8 cellular contexts compared by ENCODE assay signal in the genomic region with DNA sequence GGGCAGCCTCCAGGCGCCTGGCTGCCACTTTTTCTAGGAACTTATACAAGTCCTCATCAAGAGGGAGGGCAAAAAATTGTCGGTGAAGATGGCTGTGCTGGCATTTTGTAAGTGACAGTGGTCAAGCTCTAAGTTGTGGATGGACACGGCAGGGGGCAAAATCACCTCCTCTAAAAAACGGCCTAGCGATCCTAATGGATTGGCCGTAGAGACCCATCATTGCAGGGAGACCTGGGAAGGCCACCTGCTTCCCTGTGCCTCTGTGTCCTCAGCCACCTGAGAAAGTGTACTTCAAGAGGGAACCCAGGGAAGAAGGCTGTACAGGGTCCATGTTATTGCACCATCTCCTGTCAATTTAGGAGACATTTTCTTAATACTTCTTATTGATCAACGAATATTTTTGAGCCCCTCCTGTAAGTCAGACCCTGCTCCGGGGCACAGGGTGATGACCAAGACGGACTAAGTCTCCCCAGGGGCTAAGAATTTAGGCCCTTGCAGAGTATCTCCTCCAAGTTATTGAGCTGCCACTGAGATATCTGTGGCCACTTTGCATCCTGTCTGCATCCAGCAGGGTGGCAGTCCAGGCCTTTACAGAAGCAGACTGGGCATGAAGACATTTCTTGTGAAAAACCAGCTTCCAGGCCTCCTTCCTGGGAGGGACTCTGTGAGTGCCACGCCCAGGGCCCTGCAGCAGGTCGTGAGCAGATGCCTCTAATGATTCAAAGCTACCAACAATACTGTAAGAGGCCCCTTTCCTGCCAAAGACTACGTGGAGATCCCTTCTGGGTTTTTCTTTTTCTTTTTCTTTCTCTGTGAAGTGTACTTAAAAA. TPM values are rescaled to one million over a fixed set of nuclear protein-coding genes. Genes with fewer than 3 reads are reported as not detected.
DNase-seq lines count a peak whose midpoint lies in the region; ATAC-seq, FAIRE-seq and TF ChIP-seq lines count a peak whose summit lies in the region.

No MANE protein-coding gene starts in this region.

- H3K9me3 Mint-ChIP-seq in T-helper 1 cell treated with Interleukin-12 subunit alpha and Interleukin-12 subunit beta and Interleukin-4 antibody, amounts not matched to agents 30 μg/mL and 1 μg/mL, for 36 hours, result no peaks in the 10 kb centered on the region

- intact Hi-C loops in HepG2 (cut with micrococcal nuclease; ENCODE audit: unreplicated experiment) (loop anchor here (2.0 kb wide), 1 partner anchor 40 kb away; a partner anchor contains a TSS), right lobe of liver (cut with DNase I) (no loop called here)

- H3K4me3 ChIP-seq in HepG2 (replicated peaks in 1 of 3; ENCODE audit: insufficient read depth in 1 of 3, low read depth in 2 of 3, low read length in 3 of 3), result peak overlapping the region; percentile 32 to 62 (median 41)
- H3K4me3 ChIP-seq in right lobe of liver, result no peak overlapping the region
- peak overlapping the region in 1 of 2 donors; percentile 15 for H3K4me3 ChIP-seq in duodenal mucosa (ENCODE audit: low read depth in 1 of 2, low read length in 2 of 2)
- no peak overlapping the region for H3K4me3 ChIP-seq in parathyroid adenoma (ENCODE audit: low read depth, low read length)

- H3K4me1 Mint-ChIP-seq in T-helper 1 cell treated with Interleukin-12 subunit alpha and Interleukin-12 subunit beta and Interleukin-4 antibody, amounts not matched to agents 30 μg/mL and 1 μg/mL, for 36 hours (ENCODE audit: low read depth), result peaks cover 28% of the 10 kb centered on the region

- H3K9ac ChIP-seq in HepG2 (ENCODE audit: insufficient read depth, low read depth, low read length), result peak overlapping the region; percentile 46
- peak overlapping the region; percentile 1 to 24 for H3K9ac ChIP-seq in duodenal mucosa (ENCODE audit: low read depth in 1 of 2, low read length in 2 of 2)
- no peak overlapping the region for H3K9ac ChIP-seq in parathyroid adenoma

- TF ChIP-seq RAD21 in HepG2 (CRISPR knock-in tag; IDR thresholded peaks at IDR 0.05), result no peak

- POLR2A ChIA-PET in HepG2 (lab: Yijun Ruan, JAX), result interaction anchor here (0.7 to 15.5 kb wide), 19 partner anchors 10 to 494 kb away, joined by 3 to 473 read pairs (median 9); a partner anchor contains a TSS

- no peak for DNase-seq in HepG2 (ENCODE audit: low spot score)
- DNase-seq in right lobe of liver, result no peak
- no peak for DNase-seq in NCI-H526 treated with DMSO at 0.1 percent for 48 hours (lab: John Stamatoyannopoulos, UW)
- DNase-seq in GM10266 (ENCODE audit: extremely low spot score), result no peak

- peak overlapping the region; percentile 93 for H2AFZ ChIP-seq in HepG2 (ENCODE audit: low read length)
- peak overlapping the region; percentile 89 for H2AFZ ChIP-seq in parathyroid adenoma

- ATAC-seq in HepG2 (0 out of 3 replicates have a peak, but pooled peaks have one; percentile 0), right lobe of liver (no peak), HG03469 (IDR thresholded peaks at IDR 0.05; ENCODE audit: unreplicated experiment) (no peak)

- peak overlapping the region; percentile 91 for H3K27ac Mint-ChIP-seq in T-helper 1 cell treated with Interleukin-12 subunit alpha and Interleukin-12 subunit beta and Interleukin-4 antibody, amounts not matched to agents 30 μg/mL and 1 μg/mL, for 36 hours

- H3K79me2 ChIP-seq in HepG2 (ENCODE audit: insufficient read depth, low read length) (no peaks in the 10 kb centered on the region), parathyroid adenoma (no peaks in the 10 kb centered on the region)

- no peaks in the 10 kb centered on the region for H4K20me1 ChIP-seq in HepG2 (ENCODE audit: insufficient read depth, low read length)

- TF ChIP-seq CTCF in HepG2 (CRISPR knock-in tag; IDR thresholded peaks at IDR 0.05), result no peak
- TF ChIP-seq CTCF in right lobe of liver (IDR thresholded peaks at IDR 0.05), result no peak
- no peak for TF ChIP-seq CTCF in parathyroid adenoma (IDR thresholded peaks at IDR 0.05)
- no peak for TF ChIP-seq CTCF in GM10266 (IDR thresholded peaks at IDR 0.05; ENCODE audit: control insufficient read depth, insufficient read depth, low read depth, missing control alignments)

- TF ChIP-seq POLR2A in HepG2 (IDR thresholded peaks at IDR 0.05; ENCODE audit: insufficient read depth in 1 of 2, low read depth in 2 of 2, low read length in 2 of 2), result no peak
- TF ChIP-seq POLR2A in right lobe of liver (IDR thresholded peaks at IDR 0.05), result no peak

- in situ Hi-C loops in HepG2 (cut with HindIII; ENCODE audit: extremely low pct_ligation_motif_present, low pct_unique_long_range_greater_than_20kb), result loop anchor here (5.0 kb wide), 1 partner anchor 75 kb away; no protein-coding TSS in a partner anchor

- H3K27me3 Mint-ChIP-seq in T-helper 1 cell treated with Interleukin-12 subunit alpha and Interleukin-12 subunit beta and Interleukin-4 antibody, amounts not matched to agents 30 μg/mL and 1 μg/mL, for 36 hours (ENCODE audit: low read depth), result no peaks in the 10 kb centered on the region

- H3K4me1 ChIP-seq in HepG2 (ENCODE audit: insufficient read depth, low read length) (peaks cover 76% of the 10 kb centered on the region), right lobe of liver (peaks cover 0 to 42% (median 17%) of the 10 kb centered on the region in 4 donors), duodenal mucosa (ENCODE audit: control insufficient read depth in 1 of 2, insufficient read depth in 2 of 2, low read length in 2 of 2) (peaks cover 56 to 60% of the 10 kb centered on the region in 2 donors), parathyroid adenoma (peaks cover 56% of the 10 kb centered on the region)

- H3K27ac ChIP-seq in HepG2 (ENCODE audit: extremely low read length, insufficient read depth, low read length) (no peak overlapping the region), right lobe of liver (no peak overlapping the region), duodenal mucosa (ENCODE audit: low read depth, low read length) (no peak overlapping the region), parathyroid adenoma (peak overlapping the region; percentile 98)

- CTCF ChIA-PET in HepG2 (lab: Yijun Ruan, JAX; ENCODE audit: low intra/inter-chr PET ratio, low total read pairs), result interaction anchor here (1.7 to 1.9 kb wide), 2 partner anchors 74 to 80 kb away, joined by 4 to 10 read pairs; no protein-coding TSS in a partner anchor

- no peak for FAIRE-seq in HepG2 (lab: Jason Lieb, UNC)

- no peaks in the 10 kb centered on the region for H3K27me3 ChIP-seq in HepG2 (ENCODE audit: control insufficient read depth in 1 of 2, insufficient read depth in 2 of 2, low read length in 2 of 2)
- H3K27me3 ChIP-seq in right lobe of liver, result no peaks in the 10 kb centered on the region
- no peaks in the 10 kb centered on the region for H3K27me3 ChIP-seq in duodenal mucosa (ENCODE audit: control insufficient read depth in 1 of 2, insufficient read depth in 2 of 2, low read length in 2 of 2)
- no peaks in the 10 kb centered on the region for H3K27me3 ChIP-seq in parathyroid adenoma (ENCODE audit: control insufficient read depth, insufficient read depth, low read length)

- H3K4me3 Mint-ChIP-seq in T-helper 1 cell treated with Interleukin-12 subunit alpha and Interleukin-12 subunit beta and Interleukin-4 antibody, amounts not matched to agents 30 μg/mL and 1 μg/mL, for 36 hours, result peak overlapping the region; percentile 65

- H3K4me2 ChIP-seq in HepG2 (ENCODE audit: low read depth, low read length) (peak overlapping the region; percentile 80), parathyroid adenoma (ENCODE audit: low read length) (no peak overlapping the region)

- TF ChIP-seq EP300 in HepG2 (IDR thresholded peaks at IDR 0.05; ENCODE audit: low read depth in 2 of 2, low read length in 2 of 2) (no peak), HepG2 (CRISPR knock-in tag; IDR thresholded peaks at IDR 0.05; ENCODE audit: borderline replicate concordance) (no peak)

- no peaks in the 10 kb centered on the region for H3K36me3 Mint-ChIP-seq in T-helper 1 cell treated with Interleukin-12 subunit alpha and Interleukin-12 subunit beta and Interleukin-4 antibody, amounts not matched to agents 30 μg/mL and 1 μg/mL, for 36 hours (ENCODE audit: low read depth)

- no peaks in the 10 kb centered on the region for H3K9me3 ChIP-seq in HepG2 (ENCODE audit: low read length)
- H3K9me3 ChIP-seq in right lobe of liver, result no peaks in the 10 kb centered on the region
- no peaks in the 10 kb centered on the region for H3K9me3 ChIP-seq in duodenal mucosa (ENCODE audit: control insufficient read depth in 1 of 2, low read length in 2 of 2)
- H3K9me3 ChIP-seq in parathyroid adenoma (ENCODE audit: control insufficient read depth, low read length), result no peaks in the 10 kb centered on the region

- no peaks in the 10 kb centered on the region for H3K36me3 ChIP-seq in HepG2 (replicated peaks in 1 of 2; ENCODE audit: control insufficient read depth in 1 of 2, insufficient read depth in 2 of 2, low read length in 2 of 2)
- H3K36me3 ChIP-seq in right lobe of liver, result no peaks in the 10 kb centered on the region
- no peaks in the 10 kb centered on the region for H3K36me3 ChIP-seq in duodenal mucosa (ENCODE audit: control insufficient read depth in 1 of 2, insufficient read depth in 2 of 2, low read length in 2 of 2)
- H3K36me3 ChIP-seq in parathyroid adenoma (ENCODE audit: control insufficient read depth, insufficient read depth, low read length), result no peaks in the 10 kb centered on the region

- 32% methylated on average over 12 of the region's 12 CpGs for WGBS in HepG2 (ENCODE audit: low lambda C conversion rate)
- WGBS in right lobe of liver (ENCODE audit: insufficient coverage, low coverage, low lambda C conversion rate, missing lambda C conversion rate), result 65% methylated on average over 7 of the region's 12 CpGs

- no TSS peak for BruUV-seq in HepG2 (replicated peaks; lab: Mats Ljungman, UMichigan)

RNA-seq across cellular contexts. Expression of a gene that starts 40.5 kb away (rescaled TPM):
- total RNA-seq in HepG2 (2016; rRNA removed; fragmentation: Illumina TruSeq; extraction: Trizol) (1,109 and 1,579 TPM in 2 replicates), right lobe of liver (100 to 1,000 TPM in 1 of 6 experiments, 10 to 100 TPM in 5; 66.9 to 122 (median 81.1) TPM)
- 1,013 and 1,135 TPM in 2 replicates for total RNA-seq in HepG2 (2016; cell fraction: cytosol; rRNA removed; fragmentation: Illumina TruSeq; extraction: Trizol; ENCODE audit: low read depth)
- 1,109 and 1,642 TPM in 2 replicates for total RNA-seq in HepG2 (2016; cell fraction: insoluble cytoplasmic fraction; rRNA removed; fragmentation: Illumina TruSeq; extraction: Trizol)
- total RNA-seq in HepG2 (2016; cell fraction: membrane; rRNA removed; fragmentation: Illumina TruSeq; extraction: Trizol), result 682 and 685 TPM in 2 replicates
- 388 and 421 TPM in 2 replicates for total RNA-seq in HepG2 (2016; cell fraction: nucleus; rRNA removed; fragmentation: Illumina TruSeq; extraction: Trizol)
- 399 and 525 TPM in 2 replicates for polyA plus RNA-seq in HepG2 (2011; rRNA removed)
- polyA plus RNA-seq in HepG2 (2011; cell fraction: cytosol; rRNA removed), result 367 and 461 TPM in 2 replicates
- polyA plus RNA-seq in HepG2 (2011; cell fraction: nucleus; rRNA removed), result 108 and 120 TPM in 2 replicates
- polyA plus RNA-seq in HepG2 (2012), result 473 and 515 TPM in 2 replicates
- polyA plus RNA-seq in HepG2 (2016; cell fraction: cytosol; fragmentation: Illumina TruSeq; extraction: Trizol; ENCODE audit: low read depth), result 709 and 762 TPM in 2 replicates
- 1,270 and 1,369 TPM in 2 replicates for polyA plus RNA-seq in HepG2 (2016; cell fraction: insoluble cytoplasmic fraction; fragmentation: Illumina TruSeq; extraction: Trizol; ENCODE audit: low read depth)
- 468 and 473 TPM in 2 replicates for polyA plus RNA-seq in HepG2 (2016; cell fraction: membrane; fragmentation: Illumina TruSeq; extraction: Trizol; ENCODE audit: low read depth)
- polyA plus RNA-seq in HepG2 (2016; cell fraction: nucleus; fragmentation: Illumina TruSeq; extraction: Trizol; ENCODE audit: insufficient read depth, low read depth), result 530 and 538 TPM in 2 replicates
- 141 and 189 TPM in 2 replicates for polyA minus RNA-seq in HepG2 (2011; rRNA and poly(A)+ RNA removed; ENCODE audit: low replicate concordance)
- 181 and 205 TPM in 2 replicates for polyA minus RNA-seq in HepG2 (2011; cell fraction: cytosol; rRNA and poly(A)+ RNA removed)
- polyA minus RNA-seq in HepG2 (2011; cell fraction: nucleus; rRNA and poly(A)+ RNA removed), result 139 and 166 TPM in 2 replicates

Comparison
In these comparisons a context has a peak if more than half of its experiments do, and no peak if none do; other contexts are left out.
1. H3K4me3 ChIP-seq: peak in HepG2 (3 of 3); none in right lobe of liver (0 of 3) and parathyroid adenoma (single experiment).